ENCODE assay signal across 9 cellular contexts in genomic region chr6:49606696-49607390, GRCh38. TPM values are rescaled to one million over a fixed set of nuclear protein-coding genes. Genes with fewer than 3 reads are reported as not detected.
DNase-seq lines count a peak whose midpoint lies in the region; ATAC-seq, FAIRE-seq and TF ChIP-seq lines count a peak whose summit lies in the region.
"Had no signal": no experiment of that assay in that cellular context is flagged by ENCODE, and none has a peak within 500 bp of the region (broad histone marks: within the 10 kb centered on the region; RNA-seq: fewer than 3 reads in every experiment).

No MANE protein-coding gene starts in this region.

- POLR2A ChIA-PET in activated CD4-positive, alpha-beta T cell treated with anti-CD3 and anti-CD28 coated beads for 36 hours (lab: Charles Lee) = no interaction called here

- no peaks in the 10 kb centered on the region for H3K9me3 Mint-ChIP-seq in activated CD4-positive, alpha-beta T cell treated with anti-CD3 and anti-CD28 coated beads for 36 hours (ENCODE audit: low read depth)
- no peaks in the 10 kb centered on the region for H3K9me3 Mint-ChIP-seq in activated naive CD8-positive, alpha-beta T cell treated with anti-CD3 and anti-CD28 coated beads, Interleukin-2, amount 50 U/mL, for 24 hours

- FAIRE-seq in small intestine (lab: Jason Lieb, UNC) = no peak

- H3K27me3 Mint-ChIP-seq in activated CD4-positive, alpha-beta T cell treated with anti-CD3 and anti-CD28 coated beads for 36 hours = peaks cover 4% of the 10 kb centered on the region
- H3K27me3 Mint-ChIP-seq in activated naive CD8-positive, alpha-beta T cell treated with anti-CD3 and anti-CD28 coated beads, Interleukin-2, amount 50 U/mL, for 24 hours = no peaks in the 10 kb centered on the region

- no peaks in the 10 kb centered on the region for H3K36me3 ChIP-seq in right atrium auricular region
- no peaks in the 10 kb centered on the region for H3K36me3 ChIP-seq in small intestine (ENCODE audit: control insufficient read depth in 2 of 2, insufficient read depth in 2 of 2, low read length in 2 of 2)
- H3K36me3 ChIP-seq: BLaER1 treated with 17β-estradiol and CSF1 and Interleukin-3, amounts not matched to agents 10 nM and 100 nM had no signal

- no peak overlapping the region for H3K4me3 Mint-ChIP-seq in activated CD4-positive, alpha-beta T cell treated with anti-CD3 and anti-CD28 coated beads for 36 hours
- H3K4me3 Mint-ChIP-seq in activated naive CD8-positive, alpha-beta T cell treated with anti-CD3 and anti-CD28 coated beads, Interleukin-2, amount 50 U/mL, for 24 hours = no peak overlapping the region

- no peak overlapping the region for H3K4me3 ChIP-seq in right atrium auricular region
- H3K4me3 ChIP-seq in small intestine (ENCODE audit: low read depth in 1 of 2, low read length in 2 of 2) = no peak overlapping the region
- H3K4me3 ChIP-seq: BLaER1 treated with 17β-estradiol and CSF1 and Interleukin-3, amounts not matched to agents 10 nM and 100 nM had no signal

- no peaks in the 10 kb centered on the region for H3K9me3 ChIP-seq in right atrium auricular region
- no peaks in the 10 kb centered on the region for H3K9me3 ChIP-seq in small intestine (ENCODE audit: control insufficient read depth, low read depth)
- H3K9me3 ChIP-seq: BLaER1 treated with 17β-estradiol and CSF1 and Interleukin-3, amounts not matched to agents 10 nM and 100 nM had no signal

- H3K27me3 ChIP-seq in right atrium auricular region (no peaks in the 10 kb centered on the region), small intestine (ENCODE audit: control insufficient read depth in 2 of 2, insufficient read depth in 2 of 2, low read length in 2 of 2) (no peaks in the 10 kb centered on the region)
- H3K27me3 ChIP-seq: BLaER1 treated with 17β-estradiol and CSF1 and Interleukin-3, amounts not matched to agents 10 nM and 100 nM had no signal

- 24 to 35% (median 33%) methylated on average over 5 of the region's 5 CpGs for WGBS in small intestine, 3 donors

- CTCF ChIA-PET in activated CD4-positive, alpha-beta T cell treated with anti-CD3 and anti-CD28 coated beads for 36 hours (lab: Charles Lee) = interaction anchor here (1.0 to 3.8 kb wide), 9 partner anchors 11 to 76 kb away, joined by 3 to 24 read pairs (median 4); no protein-coding TSS in a partner anchor

- H3K36me3 Mint-ChIP-seq in activated CD4-positive, alpha-beta T cell treated with anti-CD3 and anti-CD28 coated beads for 36 hours (ENCODE audit: low read depth) = no peaks in the 10 kb centered on the region
- H3K36me3 Mint-ChIP-seq in activated naive CD8-positive, alpha-beta T cell treated with anti-CD3 and anti-CD28 coated beads, Interleukin-2, amount 50 U/mL, for 24 hours (ENCODE audit: low read depth) = no peaks in the 10 kb centered on the region

- ATAC-seq in activated CD4-positive, alpha-beta T cell treated with anti-CD3 and anti-CD28 coated beads for 36 hours = no peak
- ATAC-seq in GM21381 (IDR thresholded peaks at IDR 0.05; ENCODE audit: unreplicated experiment) (peak; percentile 97), HG03565 (IDR thresholded peaks at IDR 0.05; ENCODE audit: unreplicated experiment) (peak; percentile 91)
- no peak for ATAC-seq in activated naive CD8-positive, alpha-beta T cell treated with anti-CD3 and anti-CD28 coated beads, Interleukin-2, amount 50 U/mL, for 24 hours

- DNase-seq in activated CD4-positive, alpha-beta T cell treated with anti-CD3 and anti-CD28 coated beads for 36 hours = peak; percentile 25
- no peak for DNase-seq in activated CD4-positive, alpha-beta T cell treated with anti-CD3 and anti-CD28 coated beads for 4 hours
- peak; percentile 38 for DNase-seq in NCI-H446 treated with DMSO at 0.1 percent for 48 hours (lab: John Stamatoyannopoulos, UW)
- DNase-seq in activated naive CD8-positive, alpha-beta T cell treated with anti-CD3 and anti-CD28 coated beads, Interleukin-2, amount 50 U/mL, for 24 hours = peak; percentile 2
- DNase-seq in right atrium auricular region (ENCODE audit: low spot score) = no peak
- DNase-seq in small intestine = peak; percentile 83

- intact Hi-C loops in activated CD4-positive, alpha-beta T cell treated with anti-CD3 and anti-CD28 coated beads for 36 hours (cut with DNase I, micrococcal nuclease) = loop anchor here (1.0 kb wide), 1 partner anchor 75 kb away; no protein-coding TSS in a partner anchor

- TF ChIP-seq CTCF in right atrium auricular region (IDR thresholded peaks at IDR 0.05) = peak; percentile 51 to 83

- H3K27ac ChIP-seq in right atrium auricular region (no peak overlapping the region), small intestine (ENCODE audit: low read depth in 1 of 2, low read length in 1 of 2) (no peak overlapping the region)

- H3K4me1 Mint-ChIP-seq in activated CD4-positive, alpha-beta T cell treated with anti-CD3 and anti-CD28 coated beads for 36 hours = no peaks in the 10 kb centered on the region
- H3K4me1 Mint-ChIP-seq in activated naive CD8-positive, alpha-beta T cell treated with anti-CD3 and anti-CD28 coated beads, Interleukin-2, amount 50 U/mL, for 24 hours = no peaks in the 10 kb centered on the region

- H3K27ac Mint-ChIP-seq in activated CD4-positive, alpha-beta T cell treated with anti-CD3 and anti-CD28 coated beads for 36 hours = no peak overlapping the region
- H3K27ac Mint-ChIP-seq in activated naive CD8-positive, alpha-beta T cell treated with anti-CD3 and anti-CD28 coated beads, Interleukin-2, amount 50 U/mL, for 24 hours = no peak overlapping the region

- H3K4me1 ChIP-seq in right atrium auricular region (no peaks in the 10 kb centered on the region), small intestine (ENCODE audit: control insufficient read depth in 2 of 2, insufficient read depth in 1 of 2, low read depth in 1 of 2, low read length in 1 of 2) (no peaks in the 10 kb centered on the region)

RNA-seq across cellular contexts. Expression of gene RHAG, which starts 29.8 kb away (rescaled TPM):
- total RNA-seq in activated CD4-positive, alpha-beta T cell treated with anti-CD3 and anti-CD28 coated beads for 36 hours = not detected
- 1 to 10 TPM; 1.3 to 2.0 TPM for total RNA-seq in right atrium auricular region
- not detected for polyA plus RNA-seq in small intestine

RNA-seq across cellular contexts. Expression of gene C6orf141, which starts 56.4 kb away (rescaled TPM):
- 1 to 10 TPM; 1.1 TPM for total RNA-seq in activated CD4-positive, alpha-beta T cell treated with anti-CD3 and anti-CD28 coated beads for 36 hours
- under 1 TPM in 1 of 2 donors, not detected in 1; 0.75 TPM for total RNA-seq in right atrium auricular region
- 1 to 10 TPM in 2 of 3 donors, not detected in 1; 3.2 to 5.5 TPM for polyA plus RNA-seq in small intestine

Comparison
In these comparisons a context has a peak if more than half of its experiments do, and no peak if none do; other contexts are left out.
1. DNase-seq: peak in activated CD4-positive, alpha-beta T cell treated with anti-CD3 and anti-CD28 coated beads for 36 hours (single experiment), NCI-H446 treated with DMSO at 0.1 percent for 48 hours (single experiment), activated naive CD8-positive, alpha-beta T cell treated with anti-CD3 and anti-CD28 coated beads, Interleukin-2, amount 50 U/mL, for 24 hours (single experiment) and small intestine (single experiment); none in activated CD4-positive, alpha-beta T cell treated with anti-CD3 and anti-CD28 coated beads for 4 hours (0 of 2) and right atrium auricular region (single experiment).
2. ATAC-seq: peak in GM21381 (single experiment) and HG03565 (single experiment); none in activated CD4-positive, alpha-beta T cell treated with anti-CD3 and anti-CD28 coated beads for 36 hours (single experiment) and activated naive CD8-positive, alpha-beta T cell treated with anti-CD3 and anti-CD28 coated beads, Interleukin-2, amount 50 U/mL, for 24 hours (single experiment).